Comparison of ENCODE assay signal across 24 cellular contexts in the genomic region with DNA sequence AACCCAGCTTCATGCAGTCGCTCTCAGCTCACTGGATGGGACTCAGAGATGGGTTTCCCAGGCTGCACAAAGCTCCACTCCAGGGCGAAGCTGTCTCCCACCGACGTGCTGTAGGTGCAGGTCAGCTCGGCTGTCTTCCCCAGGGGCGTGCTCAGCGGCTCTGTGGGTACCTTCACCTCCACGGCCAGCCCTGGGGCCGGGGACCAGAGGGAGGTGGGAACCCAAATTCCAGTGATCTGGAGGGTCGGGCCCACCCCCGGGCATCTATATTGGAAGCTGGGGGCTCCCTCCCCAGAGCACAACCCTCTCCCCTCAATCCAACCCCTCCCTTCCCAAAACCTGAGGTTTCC. TPM values are rescaled to one million over a fixed set of nuclear protein-coding genes. Genes with fewer than 3 reads are reported as not detected.
DNase-seq lines count a peak whose midpoint lies in the region; ATAC-seq and TF ChIP-seq lines count a peak whose summit lies in the region.
"Had no signal": no experiment of that assay in that cellular context is flagged by ENCODE, and none has a peak within 500 bp of the region (broad histone marks: within the 10 kb centered on the region; RNA-seq: fewer than 3 reads in every experiment).

No MANE protein-coding gene starts in this region.

- intact Hi-C loops in lower lobe of right lung (cut with DNase I) = no loop called here
- intact Hi-C loops in tibial artery (cut with DNase I; ENCODE audit: low total_unique reads) = loop anchor here (10.0 kb wide), 1 partner anchor 623 kb away; no protein-coding TSS in a partner anchor

- peaks cover 3% of the 10 kb centered on the region; the same call in 1 of the 2 replicates for H3F3A ChIP-seq in MM.1S (ENCODE audit: insufficient read depth, low read length)

- TF ChIP-seq CTCF in lower lobe of right lung (IDR thresholded peaks at IDR 0.05) (no peak), tibial artery (IDR thresholded peaks at IDR 0.05) (no peak), MM.1S (IDR thresholded peaks at IDR 0.05; ENCODE audit: low read length) (no peak)

- no peaks in the 10 kb centered on the region for H3K9me3 ChIP-seq in HUES6 (ENCODE audit: control insufficient read depth, insufficient read depth, low read depth, low read length)
- H3K9me3 ChIP-seq in esophagus (ENCODE audit: control insufficient read depth in 2 of 2, insufficient read depth in 1 of 2, low read depth in 1 of 2, low read length in 1 of 2) = no peaks in the 10 kb centered on the region
- H3K9me3 ChIP-seq in lower lobe of right lung = no peaks in the 10 kb centered on the region
- no peaks in the 10 kb centered on the region for H3K9me3 ChIP-seq in tibial artery
- H3K9me3 ChIP-seq in MM.1S (replicated peaks; ENCODE audit: insufficient read depth, low read length) = no peaks in the 10 kb centered on the region

- 54 to 61% methylated on average over 11 of the region's 11 CpGs for WGBS in esophagus, 2 donors

- H3K4me1 ChIP-seq in HUES6 (ENCODE audit: control insufficient read depth, insufficient read depth, low read length) (peaks cover 32% of the 10 kb centered on the region), esophagus (ENCODE audit: control insufficient read depth in 2 of 2, insufficient read depth in 2 of 2, low read length in 1 of 2) (peaks cover 0 to 5% of the 10 kb centered on the region in 2 donors), lower lobe of right lung (peaks cover 75% of the 10 kb centered on the region), tibial artery (peaks cover 0 to 64% (median 19%) of the 10 kb centered on the region in 4 donors), MM.1S (ENCODE audit: low read length) (peaks cover 13% of the 10 kb centered on the region)

- H3K27ac ChIP-seq in HUES6 (ENCODE audit: low read depth, low read length) (no peak overlapping the region), esophagus (ENCODE audit: low read depth in 2 of 2, low read length in 1 of 2) (no peak overlapping the region), lower lobe of right lung (peak overlapping the region; percentile 84), tibial artery (peak overlapping the region; percentile 17 to 98), MM.1S (ENCODE audit: low read length) (no peak overlapping the region)
- H3K27ac ChIP-seq: brain microvascular endothelial cell had no signal

- no peaks in the 10 kb centered on the region for H3K9me2 ChIP-seq in MM.1S (replicated peaks; ENCODE audit: insufficient read depth, low read length)

- no peaks in the 10 kb centered on the region for H4K20me1 ChIP-seq in MM.1S (ENCODE audit: insufficient read depth, low read length)

- DNase-seq in lower lobe of right lung = no peak
- no peak for DNase-seq in tibial artery
- DNase-seq in activated CD4-positive, CD25-positive, alpha-beta regulatory T cell treated with anti-CD3 and anti-CD28 coated beads, Interleukin-2, amount 50 U/mL, for 72 hours = no peak
- no peak for DNase-seq in MM.1S
- no peak for DNase-seq in NAMALWA (ENCODE audit: low spot score)
- no peak for DNase-seq in medulla oblongata (ENCODE audit: extremely low spot score)
- DNase-seq: activated CD4-positive, alpha-beta T cell treated with anti-CD3 and anti-CD28 coated beads for 4 hours; activated naive CD4-positive, alpha-beta T cell; activated T-cell treated with anti-CD3 and anti-CD28 coated beads, Interleukin-2, amount 50 U/mL, for 24 hours; brain microvascular endothelial cell; effector CD8-positive, alpha-beta T cell; foreskin melanocyte; MV-4-11; natural killer cell; NCI-H1694 treated with DMSO at 0.1 percent for 48 hours; NCI-H526 treated with DMSO at 0.1 percent for 48 hours; trophoblast cell had no signal

- H3K9ac ChIP-seq in HUES6 (ENCODE audit: low read length) = no peak overlapping the region
- no peak overlapping the region for H3K9ac ChIP-seq in MM.1S (ENCODE audit: low read length)

- H3K4me3 ChIP-seq in HUES6 (ENCODE audit: low read depth, low read length) (peak overlapping the region; percentile 46), esophagus (ENCODE audit: low read depth in 1 of 2, low read length in 2 of 2) (peak overlapping the region; percentile 27 to 29), lower lobe of right lung (peak overlapping the region; percentile 49), tibial artery (no peak overlapping the region), MM.1S (ENCODE audit: low read length) (no peak overlapping the region)

- H3K27me3 ChIP-seq in HUES6 (ENCODE audit: control insufficient read depth, insufficient read depth, low read length) (peaks cover 98% of the 10 kb centered on the region), esophagus (ENCODE audit: control insufficient read depth in 1 of 2, insufficient read depth in 2 of 2, low read length in 2 of 2) (no peaks in the 10 kb centered on the region), lower lobe of right lung (ENCODE audit: low read depth) (no peaks in the 10 kb centered on the region), tibial artery (no peaks in the 10 kb centered on the region), MM.1S (replicated peaks; ENCODE audit: insufficient read depth, low read length) (no peaks in the 10 kb centered on the region)
- H3K27me3 ChIP-seq: brain microvascular endothelial cell had no signal

- ATAC-seq in lower lobe of right lung = peak in 1 of 2 donors; percentile 0
- ATAC-seq: esophagus mucosa, natural killer cell had no signal

- H2AFZ ChIP-seq in MM.1S (ENCODE audit: low read length) = no peak overlapping the region

- H3K36me3 ChIP-seq in HUES6 (ENCODE audit: control insufficient read depth, insufficient read depth, low read length) (no peaks in the 10 kb centered on the region), esophagus (ENCODE audit: control insufficient read depth in 2 of 2, insufficient read depth in 2 of 2, low read length in 1 of 2) (no peaks in the 10 kb centered on the region), lower lobe of right lung (peaks cover 36% of the 10 kb centered on the region), tibial artery (peaks cover 27 to 46% (median 41%) of the 10 kb centered on the region in 3 donors), MM.1S (replicated peaks; ENCODE audit: insufficient read depth, low read length) (no peaks in the 10 kb centered on the region)
- H3K36me3 ChIP-seq: brain microvascular endothelial cell had no signal

- no peak overlapping the region for H3K4me2 ChIP-seq in MM.1S (ENCODE audit: low read depth, low read length)

- H3K79me2 ChIP-seq in MM.1S (ENCODE audit: low read length) = no peaks in the 10 kb centered on the region

RNA-seq across cellular contexts. Expression of a gene that starts 0.7 kb away (rescaled TPM):
- polyA plus RNA-seq in esophagus = 10 to 100 TPM in 1 of 2 donors, 1 to 10 TPM in 1; 9.7 to 51.4 TPM
- 30.5 TPM for total RNA-seq in lower lobe of right lung
- total RNA-seq: natural killer cell, osteoblast, RPMI7951, SK-MEL-5 had no signal

RNA-seq across cellular contexts. Expression of a gene that starts 10.7 kb away (rescaled TPM):
- 10 to 100 TPM; 16.8 to 34.1 TPM for polyA plus RNA-seq in esophagus
- total RNA-seq in lower lobe of right lung = 131 TPM
- total RNA-seq: RPMI7951, SK-MEL-5 had no signal

RNA-seq across cellular contexts. Expression of a gene that starts 11.6 kb away (rescaled TPM):
- 1 to 10 TPM; 1.6 to 3.1 TPM for polyA plus RNA-seq in esophagus
- total RNA-seq in lower lobe of right lung = 99.1 TPM
- total RNA-seq: kidney epithelial cell had no signal

RNA-seq across cellular contexts. Expression of a gene that starts 48.8 kb away (rescaled TPM):
- 1 to 10 TPM; 3.8 to 9.3 TPM for polyA plus RNA-seq in esophagus
- 15.4 TPM for total RNA-seq in lower lobe of right lung

Comparison
In these comparisons a context has a peak if more than half of its experiments do, and no peak if none do; other contexts are left out.
1. H3K27ac ChIP-seq: peak in lower lobe of right lung (single experiment) and tibial artery (2 of 2); none in HUES6 (single experiment), esophagus (0 of 2) and MM.1S (single experiment).
2. H3K4me3 ChIP-seq: peak in HUES6 (single experiment), esophagus (2 of 2) and lower lobe of right lung (single experiment); none in tibial artery (0 of 2) and MM.1S (single experiment).